In genomic region chr17:75723201-75723930, GRCh38 we compare ENCODE assay signal across 1 cellular context.
TF ChIP-seq lines count a peak whose summit lies in the region.

No MANE protein-coding gene starts in this region.

TF ChIP-seq in HepG2, 621 proteins besides CTCF, POLR2A, EP300 and RAD21:
- TF ChIP-seq YEATS4 (CRISPR knock-in tag; IDR thresholded peaks at IDR 0.05; ENCODE audit: borderline replicate concordance) (no peak), ZNF543 (CRISPR knock-in tag; IDR thresholded peaks at IDR 0.05) (peak; percentile 84), ZNF503 (CRISPR knock-in tag; IDR thresholded peaks at IDR 0.05) (no peak), ZNF549 (CRISPR knock-in tag; IDR thresholded peaks at IDR 0.05) (no peak), THAP7 (CRISPR knock-in tag; IDR thresholded peaks at IDR 0.05) (no peak), ELF3 (CRISPR knock-in tag; IDR thresholded peaks at IDR 0.05) (no peak), HIC2 (CRISPR knock-in tag; IDR thresholded peaks at IDR 0.05; ENCODE audit: low read depth) (0 out of 2 replicates have a peak, but pooled peaks have one; percentile 31), HDAC1 (CRISPR knock-in tag; IDR thresholded peaks at IDR 0.05) (0 out of 2 replicates have a peak, but pooled peaks have one; percentile 14), RERE (CRISPR knock-in tag; IDR thresholded peaks at IDR 0.05; ENCODE audit: low read depth) (no peak), PRPF4 (IDR thresholded peaks at IDR 0.05; ENCODE audit: low read depth, low read length, poor library complexity, severe bottlenecking) (no peak), ZNF687 (CRISPR knock-in tag; IDR thresholded peaks at IDR 0.05) (peak; percentile 67), ERF (CRISPR knock-in tag; IDR thresholded peaks at IDR 0.05) (no peak), ZNF776 (CRISPR knock-in tag; IDR thresholded peaks at IDR 0.05) (0 out of 2 replicates have a peak, but pooled peaks have one; percentile 34), TBX2 (CRISPR knock-in tag; IDR thresholded peaks at IDR 0.05; ENCODE audit: borderline replicate concordance) (no peak), MED1 (CRISPR knock-in tag; IDR thresholded peaks at IDR 0.05) (no peak), ZNF263 (CRISPR knock-in tag; IDR thresholded peaks at IDR 0.05) (no peak), ZNF124 (CRISPR knock-in tag; IDR thresholded peaks at IDR 0.05) (no peak), MTA3 (CRISPR knock-in tag; IDR thresholded peaks at IDR 0.05) (no peak), SP4 (CRISPR knock-in tag; IDR thresholded peaks at IDR 0.05) (no peak), ZNF138 (CRISPR knock-in tag; IDR thresholded peaks at IDR 0.05; ENCODE audit: low read depth) (no peak), ATAD3A (CRISPR knock-in tag; IDR thresholded peaks at IDR 0.05) (0 out of 2 replicates have a peak, but pooled peaks have one; percentile 29), LCORL (IDR thresholded peaks at IDR 0.05) (no peak), LCORL (CRISPR knock-in tag; IDR thresholded peaks at IDR 0.05) (no peak), ZNF362 (CRISPR knock-in tag; IDR thresholded peaks at IDR 0.05; ENCODE audit: borderline replicate concordance) (no peak), ATF3 (CRISPR knock-in tag; IDR thresholded peaks at IDR 0.05) (no peak), NFYC (CRISPR knock-in tag; IDR thresholded peaks at IDR 0.05) (no peak), AFF4 (CRISPR knock-in tag; IDR thresholded peaks at IDR 0.05) (no peak), ZNF274 (CRISPR knock-in tag; IDR thresholded peaks at IDR 0.05) (0 out of 2 replicates have a peak, but pooled peaks have one; percentile 7), GPBP1L1 (CRISPR knock-in tag; IDR thresholded peaks at IDR 0.05) (no peak), TRIM24 (CRISPR knock-in tag; IDR thresholded peaks at IDR 0.05) (no peak), MXD4 (CRISPR knock-in tag; IDR thresholded peaks at IDR 0.05) (no peak), ZFX (CRISPR knock-in tag; IDR thresholded peaks at IDR 0.05; ENCODE audit: low read depth) (peak; percentile 53), ZNF441 (CRISPR knock-in tag; IDR thresholded peaks at IDR 0.05; ENCODE audit: borderline replicate concordance) (no peak), ZFY (CRISPR knock-in tag; IDR thresholded peaks at IDR 0.05) (0 out of 2 replicates have a peak, but pooled peaks have one; percentile 34), EED (CRISPR knock-in tag; IDR thresholded peaks at IDR 0.05) (0 out of 2 replicates have a peak, but pooled peaks have one; percentile 3), GRHL1 (CRISPR knock-in tag; conservative IDR thresholded peaks at IDR 0.05) (no peak), HIVEP1 (CRISPR knock-in tag; IDR thresholded peaks at IDR 0.05) (0 out of 2 replicates have a peak, but pooled peaks have one; percentile 48)
